In the genomic region with DNA sequence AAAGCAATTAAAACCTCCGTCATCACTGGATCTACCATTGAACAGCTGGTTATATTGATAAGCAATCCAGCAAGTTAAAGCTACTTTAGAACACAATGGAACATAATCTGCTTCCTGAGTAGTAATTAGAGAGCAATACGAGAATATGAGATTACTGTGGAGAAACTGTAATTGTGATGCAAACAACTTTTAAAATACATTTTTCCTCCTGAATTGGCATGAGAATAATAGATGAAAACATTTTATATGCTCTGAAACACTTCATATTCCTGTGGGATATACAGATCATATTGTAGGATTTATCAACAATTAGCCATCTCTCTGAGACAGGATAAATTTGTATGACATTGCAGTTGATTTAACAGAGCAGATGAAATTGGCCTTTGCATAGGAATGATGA, we compare ENCODE assay signal across 30 cellular contexts.
"Had no signal": no experiment of that assay in that cellular context is flagged by ENCODE, and none has a peak within 500 bp of the region (broad histone marks: within the 10 kb centered on the region; RNA-seq: fewer than 3 reads in every experiment).

No MANE protein-coding gene starts in this region.

- H3K4me3 ChIP-seq: ascending aorta, cardiac muscle cell, colonic mucosa, gastrocnemius medialis, left lung, lower lobe of right lung, neural progenitor cell, right atrium auricular region, stomach, thyroid gland, upper lobe of left lung, vagina had no signal

- H3K27ac ChIP-seq: ascending aorta, cardiac muscle cell, colonic mucosa, gastrocnemius medialis, left lung, lower lobe of right lung, right atrium auricular region, stomach, thyroid gland, upper lobe of left lung, vagina, WERI-Rb-1 had no signal

- ATAC-seq: activated CD4-positive, CD25-positive, alpha-beta regulatory T cell treated with anti-CD3 and anti-CD28 coated beads, Interleukin-2, amount 50 U/mL, for 24 hours; gastrocnemius medialis; left lung; lower lobe of right lung; natural killer cell; stimulated activated naive B cell treated with anti-CD40 and anti-IgM and Interleukin-4, amounts not matched to agents 10 μg/mL and 1 μg/mL and 100 μg/mL, for 72 hours had no signal

- H3K4me1 ChIP-seq: ascending aorta, colonic mucosa, gastrocnemius medialis, left lung, lower lobe of right lung, right atrium auricular region, stomach, thyroid gland, upper lobe of left lung, vagina had no signal

- H3K27me3 ChIP-seq: ascending aorta, cardiac muscle cell, colonic mucosa, gastrocnemius medialis, left lung, neural progenitor cell, right atrium auricular region, stomach, thyroid gland, upper lobe of left lung, vagina had no signal

- DNase-seq: activated CD4-positive, alpha-beta T cell treated with anti-CD3 and anti-CD28 coated beads for 48 hours; activated CD4-positive, alpha-beta T cell treated with anti-CD3 and anti-CD28 coated beads, Interleukin-2, amount 50 U/mL, for 48 hours; activated CD8-positive, alpha-beta memory T cell treated with anti-CD3 and anti-CD28 coated beads for 24 hours; activated effector memory CD4-positive, alpha-beta T cell treated with anti-CD3 and anti-CD28 coated beads, Interleukin-2, amount 50 U/mL, for 16 hours; activated naive CD4-positive, alpha-beta T cell treated with anti-CD3 and anti-CD28 coated beads, Interleukin-2, amount 10 ng/mL, durations not matched to agents 7 days and 5 days; activated naive CD8-positive, alpha-beta T cell treated with anti-CD3 and anti-CD28 coated beads, Interleukin-2, amount 10 ng/mL, durations not matched to agents 7 days and 5 days; activated T-cell treated with anti-CD3 and anti-CD28 coated beads, Interleukin-2, amount 50 U/mL, for 1 hour; cerebellar nuclear complex; colonic mucosa; effector memory CD4-positive, alpha-beta T cell; gastrocnemius medialis; glutamatergic neuron; left lung; lower lobe of right lung; mesenchymal stem cell; natural killer cell; occipital lobe; stimulated activated CD4-positive, alpha-beta T cell treated with anti-CD3 and anti-CD28 coated beads, Interleukin-15, amount 100 ng/mL, for 24 hours; stimulated activated CD4-positive, alpha-beta T cell treated with anti-CD3 and anti-CD28 coated beads, Interleukin-2, amount 100 ng/mL, for 24 hours; stimulated activated naive B cell treated with anti-CD40 and anti-IgM and Interleukin-4, amounts not matched to agents 10 μg/mL and 1 μg/mL and 100 μg/mL, for 72 hours; stomach; thyroid gland; upper lobe of left lung; WERI-Rb-1 had no signal

- H3K9me3 ChIP-seq: ascending aorta, colonic mucosa, gastrocnemius medialis, left lung, lower lobe of right lung, right atrium auricular region, thyroid gland, upper lobe of left lung, vagina had no signal

- H3K36me3 ChIP-seq: ascending aorta, cardiac muscle cell, colonic mucosa, gastrocnemius medialis, left lung, lower lobe of right lung, neural progenitor cell, right atrium auricular region, stomach, thyroid gland, upper lobe of left lung, vagina, WERI-Rb-1 had no signal

- H2AFZ ChIP-seq: neural progenitor cell had no signal

- H3K9ac ChIP-seq: neural progenitor cell had no signal
